Comparison of ENCODE assay signal across 21 cellular contexts in the genomic region with DNA sequence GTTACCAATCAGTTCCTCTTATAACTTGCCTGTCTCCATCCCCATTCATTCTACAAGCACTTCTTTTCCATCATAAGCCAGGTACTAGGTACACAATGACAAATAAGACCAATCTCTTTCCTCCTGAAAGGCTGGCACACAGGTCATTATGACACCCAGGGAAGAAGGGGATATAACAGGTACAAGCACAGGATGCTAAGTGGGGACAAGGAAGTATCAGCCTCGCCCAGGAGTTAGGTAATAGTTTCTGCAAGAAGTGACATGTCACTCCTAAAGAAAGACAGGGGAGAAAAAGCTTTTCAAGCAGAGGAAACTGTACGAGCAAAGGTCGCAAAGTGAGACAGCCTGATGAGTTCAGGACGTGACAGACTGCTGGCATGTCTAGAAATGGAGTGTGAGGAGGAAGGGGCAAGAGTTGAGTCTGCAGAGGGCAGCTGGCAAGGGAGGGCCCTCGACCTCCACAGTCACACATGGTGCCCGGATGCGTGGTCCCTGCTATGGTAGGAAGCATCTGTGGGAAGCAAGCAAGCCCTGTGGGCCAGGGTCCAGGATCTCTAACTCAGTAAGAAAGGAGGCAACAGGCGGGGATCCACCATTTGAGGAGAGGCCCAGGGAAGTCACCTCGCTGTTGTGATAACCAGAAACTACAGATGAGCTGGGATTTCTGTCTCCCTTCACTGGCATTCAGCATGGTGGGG.
"Had no signal": no experiment of that assay in that cellular context is flagged by ENCODE, and none has a peak within 500 bp of the region (broad histone marks: within the 10 kb centered on the region; RNA-seq: fewer than 3 reads in every experiment).

No MANE protein-coding gene starts in this region.

- H3K36me3 Mint-ChIP-seq: activated CD4-positive, alpha-beta memory T cell treated with anti-CD3 and anti-CD28 coated beads for 36 hours; activated naive CD8-positive, alpha-beta T cell; brain had no signal

- ATAC-seq: activated T-cell treated with anti-CD3 and anti-CD28 coated beads, Interleukin-2, amount 50 U/mL, for 4 hours; WTC11 had no signal

- H3K4me3 ChIP-seq: cardiac muscle cell had no signal

- H3K27ac Mint-ChIP-seq: activated CD4-positive, alpha-beta memory T cell treated with anti-CD3 and anti-CD28 coated beads for 36 hours; activated naive CD4-positive, alpha-beta T cell treated with anti-CD3 and anti-CD28 coated beads for 36 hours; activated naive CD8-positive, alpha-beta T cell; brain; T-helper 1 cell treated with Interleukin-12 subunit alpha and Interleukin-12 subunit beta and Interleukin-4 antibody, amounts not matched to agents 30 μg/mL and 1 μg/mL, for 36 hours; WTC11 had no signal

- H3K27me3 Mint-ChIP-seq: activated CD4-positive, alpha-beta memory T cell treated with anti-CD3 and anti-CD28 coated beads for 36 hours; activated naive CD8-positive, alpha-beta T cell; brain had no signal

- H3K36me3 ChIP-seq: cardiac muscle cell had no signal

- H3K27me3 ChIP-seq: cardiac muscle cell had no signal

- DNase-seq: activated CD4-positive, alpha-beta memory T cell treated with anti-CD3 and anti-CD28 coated beads for 36 hours; activated CD4-positive, alpha-beta T cell treated with anti-CD3 and anti-CD28 coated beads for 48 hours; activated CD4-positive, CD25-positive, alpha-beta regulatory T cell treated with anti-CD3 and anti-CD28 coated beads, Interleukin-2, amount 50 U/mL, for 72 hours; activated CD8-positive, alpha-beta memory T cell treated with anti-CD3 and anti-CD28 coated beads for 24 hours; activated gamma-delta T cell; activated naive CD4-positive, alpha-beta T cell treated with anti-CD3 and anti-CD28 coated beads for 36 hours; activated T-cell treated with anti-CD3 and anti-CD28 coated beads, Interleukin-2, amount 50 U/mL, for 4 hours; amygdala; NCI-H1105; NCI-H1436 treated with DMSO at 0.1 percent for 48 hours; NCI-H187; NCI-H2081 treated with DMSO at 0.1 percent for 48 hours; NCI-H446; NCI-H524; SHP77 treated with DMSO at 0.1 percent for 48 hours had no signal

- H3K9me3 Mint-ChIP-seq: activated CD4-positive, alpha-beta memory T cell treated with anti-CD3 and anti-CD28 coated beads for 36 hours; activated naive CD4-positive, alpha-beta T cell treated with anti-CD3 and anti-CD28 coated beads for 36 hours; activated T-cell treated with anti-CD3 and anti-CD28 coated beads, Interleukin-2, amount 50 U/mL, for 4 hours; brain; T-helper 1 cell treated with Interleukin-12 subunit alpha and Interleukin-12 subunit beta and Interleukin-4 antibody, amounts not matched to agents 30 μg/mL and 1 μg/mL, for 36 hours; WTC11 had no signal

- H3K4me3 Mint-ChIP-seq: activated CD4-positive, alpha-beta memory T cell treated with anti-CD3 and anti-CD28 coated beads for 36 hours; activated naive CD4-positive, alpha-beta T cell treated with anti-CD3 and anti-CD28 coated beads for 36 hours; activated naive CD8-positive, alpha-beta T cell; activated T-cell treated with anti-CD3 and anti-CD28 coated beads, Interleukin-2, amount 50 U/mL, for 4 hours; brain; T-helper 1 cell treated with Interleukin-12 subunit alpha and Interleukin-12 subunit beta and Interleukin-4 antibody, amounts not matched to agents 30 μg/mL and 1 μg/mL, for 36 hours; WTC11 had no signal

- H3K9ac ChIP-seq: KMS-11 had no signal

- H3K4me1 Mint-ChIP-seq: brain had no signal

- H3K27ac ChIP-seq: cardiac muscle cell, KMS-11 had no signal

- H3K4me2 ChIP-seq: KMS-11 had no signal
